ENCODE assay signal across 1 cellular context in genomic region chr16:1075546-1075945, GRCh38.
TF ChIP-seq lines count a peak whose summit lies in the region.

No MANE protein-coding gene starts in this region.

TF ChIP-seq in H1, 55 proteins besides CTCF, POLR2A, EP300 and RAD21:
- TF ChIP-seq EZH2 (IDR thresholded peaks at IDR 0.05; ENCODE audit: low read depth, low read length, severe bottlenecking), result no peak
- TF ChIP-seq BRCA1 (IDR thresholded peaks at IDR 0.05; ENCODE audit: low read depth, low read length), result no peak
- TF ChIP-seq BACH1 (IDR thresholded peaks at IDR 0.05; ENCODE audit: low read length), result no peak
- no peak for TF ChIP-seq TBP (IDR thresholded peaks at IDR 0.05; ENCODE audit: low read depth, low read length)
- no peak for TF ChIP-seq POU5F1 (IDR thresholded peaks at IDR 0.05; ENCODE audit: low read depth, low read length)
- no peak for TF ChIP-seq CHD7 (IDR thresholded peaks at IDR 0.05; ENCODE audit: insufficient replicate concordance, low read length)
- no peak for TF ChIP-seq PHF8 (conservative IDR thresholded peaks at IDR 0.05; ENCODE audit: low read depth, low read length)
- no peak for TF ChIP-seq USF2 (IDR thresholded peaks at IDR 0.05; ENCODE audit: low read length)
- TF ChIP-seq BCL11A (IDR thresholded peaks at IDR 0.05; ENCODE audit: low read depth in 2 of 2, low read length in 2 of 2), result no peak
- no peak for TF ChIP-seq HDAC2 (IDR thresholded peaks at IDR 0.05; ENCODE audit: borderline replicate concordance in 1 of 2, low read depth in 2 of 2, low read length in 2 of 2)
- TF ChIP-seq YY1 (IDR thresholded peaks at IDR 0.05; ENCODE audit: low read depth, low read length), result no peak
- TF ChIP-seq SIX5 (IDR thresholded peaks at IDR 0.05; ENCODE audit: low read depth, low read length), result no peak
- no peak for TF ChIP-seq NRF1 (IDR thresholded peaks at IDR 0.05; ENCODE audit: low read depth, low read length)
- TF ChIP-seq SP4 (IDR thresholded peaks at IDR 0.05; ENCODE audit: low read length), result no peak
- no peak for TF ChIP-seq CEBPB (IDR thresholded peaks at IDR 0.05; ENCODE audit: low read depth, low read length)
- no peak for TF ChIP-seq NANOG (IDR thresholded peaks at IDR 0.05; ENCODE audit: insufficient read depth, low read depth, low read length, poor library complexity, severe bottlenecking)
- no peak for TF ChIP-seq GABPA (IDR thresholded peaks at IDR 0.05; ENCODE audit: borderline replicate concordance, insufficient read depth, low read length)
- no peak for TF ChIP-seq SAP30 (IDR thresholded peaks at IDR 0.05; ENCODE audit: insufficient read depth, insufficient replicate concordance, low read length)
